In the genomic region with DNA sequence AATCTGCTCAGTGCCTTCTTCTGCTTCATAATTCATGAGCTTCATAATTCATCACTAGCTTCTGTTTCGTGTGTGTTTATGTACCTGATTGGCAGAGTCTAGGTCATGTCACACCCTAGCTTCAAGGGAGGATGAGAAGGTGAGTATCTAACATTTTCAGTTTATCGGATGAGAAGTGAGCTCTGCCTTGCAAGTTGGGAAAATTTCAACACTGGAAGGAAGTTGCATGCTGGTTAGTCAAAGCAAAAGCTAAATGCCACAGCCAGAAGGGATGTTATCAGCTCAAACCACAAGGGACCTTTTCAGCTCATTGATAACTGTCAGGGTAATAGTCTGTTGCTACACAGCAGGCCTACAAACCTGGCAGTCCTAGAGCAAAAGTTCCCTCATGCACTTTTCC, we compare ENCODE assay signal across 11 cellular contexts. TPM values are rescaled to one million over a fixed set of nuclear protein-coding genes. Genes with fewer than 3 reads are reported as not detected.
DNase-seq lines count a peak whose midpoint lies in the region; ATAC-seq and TF ChIP-seq lines count a peak whose summit lies in the region.
"Had no signal": no experiment of that assay in that cellular context is flagged by ENCODE, and none has a peak within 500 bp of the region (broad histone marks: within the 10 kb centered on the region; RNA-seq: fewer than 3 reads in every experiment).

No MANE protein-coding gene starts in this region.

- no peaks in the 10 kb centered on the region for H3K9me1 ChIP-seq in IMR-90 (ENCODE audit: insufficient read depth, low read length)

- CTCF ChIA-PET in IMR-90 (lab: Yijun Ruan, JAX), result interaction anchor here (0.7 to 1.1 kb wide), 3 partner anchors 11 to 69 kb away, joined by 3 to 4 read pairs (median 3); no protein-coding TSS in a partner anchor

- peaks cover 6% of the 10 kb centered on the region for H3K4me1 ChIP-seq in IMR-90 (ENCODE audit: control insufficient read depth, insufficient read depth, low read length)
- H3K4me1 ChIP-seq: suprapubic skin had no signal

- BruUV-seq in IMR-90 (replicated peaks; lab: Mats Ljungman, UMichigan), result no TSS peak

- no peaks in the 10 kb centered on the region for H3K27me3 Mint-ChIP-seq in activated T-helper 17 cell treated with anti-CD3 and anti-CD28 coated beads, Interleukin-2, amount 50 U/mL, for 72 hours
- H3K27me3 Mint-ChIP-seq in natural killer cell treated with Interleukin-12 subunit alpha and Interleukin-12 subunit beta and Interleukin-15 and Interleukin-18, amount 100 ng/mL, for 72 hours, result no peaks in the 10 kb centered on the region

- no peak for TF ChIP-seq RAD21 in IMR-90 (IDR thresholded peaks at IDR 0.05; ENCODE audit: low read length)

- H2BK120ac ChIP-seq in IMR-90 (ENCODE audit: low read depth, low read length), result peak overlapping the region; percentile 13; the same call in 1 of the 2 replicates

- no peak overlapping the region for H3K4me2 ChIP-seq in IMR-90 (ENCODE audit: low read depth, low read length)

- H4K5ac ChIP-seq in IMR-90 (ENCODE audit: low read depth, low read length), result no peak overlapping the region

- no peaks in the 10 kb centered on the region for H4K20me1 ChIP-seq in IMR-90 (ENCODE audit: insufficient read depth, low read length)

- H3K27me3 ChIP-seq in IMR-90 (ENCODE audit: control insufficient read depth, insufficient read depth, low read length), result no peaks in the 10 kb centered on the region
- H3K27me3 ChIP-seq: suprapubic skin had no signal

- no peaks in the 10 kb centered on the region for H3K36me3 Mint-ChIP-seq in activated T-helper 17 cell treated with anti-CD3 and anti-CD28 coated beads, Interleukin-2, amount 50 U/mL, for 72 hours (ENCODE audit: low read depth)
- no peaks in the 10 kb centered on the region for H3K36me3 Mint-ChIP-seq in natural killer cell treated with Interleukin-12 subunit alpha and Interleukin-12 subunit beta and Interleukin-15 and Interleukin-18, amount 100 ng/mL, for 72 hours

- H2AK9ac ChIP-seq in IMR-90 (replicated peaks; ENCODE audit: low read depth, low read length, poor library complexity), result no peak overlapping the region

- H3K4ac ChIP-seq in IMR-90 (ENCODE audit: low read depth, low read length), result no peak overlapping the region

- no peak overlapping the region for H4K8ac ChIP-seq in IMR-90 (ENCODE audit: low read depth in 2 of 2, low read length in 2 of 2)

- H3K27ac Mint-ChIP-seq in activated T-helper 17 cell treated with anti-CD3 and anti-CD28 coated beads, Interleukin-2, amount 50 U/mL, for 72 hours, result no peak overlapping the region
- H3K27ac Mint-ChIP-seq in natural killer cell treated with Interleukin-12 subunit alpha and Interleukin-12 subunit beta and Interleukin-15 and Interleukin-18, amount 100 ng/mL, for 72 hours, result peak overlapping the region; percentile 75 to 92

- H3K27ac ChIP-seq in IMR-90 (ENCODE audit: insufficient read depth, low read length), result no peak overlapping the region
- H3K27ac ChIP-seq: suprapubic skin had no signal

- H3K23ac ChIP-seq in IMR-90 (ENCODE audit: low read depth, low read length), result no peak overlapping the region

- no peaks in the 10 kb centered on the region for H3K79me1 ChIP-seq in IMR-90 (ENCODE audit: low read depth in 1 of 2, low read length in 2 of 2)

- no peaks in the 10 kb centered on the region for H3K9me3 ChIP-seq in IMR-90 (ENCODE audit: control insufficient read depth, insufficient read depth, low read length)
- H3K9me3 ChIP-seq: suprapubic skin had no signal

- WGBS in IMR-90 (ENCODE audit: extremely low coverage in 2 of 2, insufficient read length in 1 of 2), 2 experiments, result 67% methylated on average over 1 of the region's 2 CpGs; no CpG with 5 or more reads in 1 of the 2 experiments

- peak; percentile 76 for DNase-seq in IMR-90
- peak; percentile 77 for DNase-seq in natural killer cell treated with Interleukin-12 subunit alpha and Interleukin-12 subunit beta and Interleukin-15 and Interleukin-18, amount 100 ng/mL, for 72 hours (ENCODE audit: low spot score)
- no peak for DNase-seq in anterior cingulate cortex (lab: John Stamatoyannopoulos, UW)
- no peak for DNase-seq in DMS153 (lab: John Stamatoyannopoulos, UW)
- DNase-seq: amygdala had no signal

- no peak overlapping the region for H3K56ac ChIP-seq in IMR-90 (ENCODE audit: extremely low read depth, insufficient read depth, low read length)

- H2BK15ac ChIP-seq in IMR-90 (ENCODE audit: low read depth, low read length), result no peak overlapping the region

- peak; percentile 78 for ATAC-seq in GM18907 (IDR thresholded peaks at IDR 0.05; ENCODE audit: unreplicated experiment)
- ATAC-seq in IMR-90 (ENCODE audit: low read depth), result peak; percentile 54
- peak; percentile 54 for ATAC-seq in activated T-helper 17 cell treated with anti-CD3 and anti-CD28 coated beads, Interleukin-2, amount 50 U/mL, for 72 hours (replicated peaks)
- peak; percentile 85 to 92 for ATAC-seq in natural killer cell treated with Interleukin-12 subunit alpha and Interleukin-12 subunit beta and Interleukin-15 and Interleukin-18, amount 100 ng/mL, for 72 hours
- ATAC-seq in HG03045 (IDR thresholded peaks at IDR 0.05; ENCODE audit: unreplicated experiment), result no peak
- ATAC-seq in GM19463 (IDR thresholded peaks at IDR 0.05; ENCODE audit: unreplicated experiment), result no peak

- no peaks in the 10 kb centered on the region for H3K9me3 Mint-ChIP-seq in activated T-helper 17 cell treated with anti-CD3 and anti-CD28 coated beads, Interleukin-2, amount 50 U/mL, for 72 hours
- H3K9me3 Mint-ChIP-seq in natural killer cell treated with Interleukin-12 subunit alpha and Interleukin-12 subunit beta and Interleukin-15 and Interleukin-18, amount 100 ng/mL, for 72 hours, result no peaks in the 10 kb centered on the region

- no peak overlapping the region for H4K91ac ChIP-seq in IMR-90 (ENCODE audit: insufficient read depth, low read depth, low read length)

- intact Hi-C loops in IMR-90 (cut with micrococcal nuclease), result no loop called here

- peak overlapping the region; percentile 53 for H3K4me3 Mint-ChIP-seq in activated T-helper 17 cell treated with anti-CD3 and anti-CD28 coated beads, Interleukin-2, amount 50 U/mL, for 72 hours
- H3K4me3 Mint-ChIP-seq in natural killer cell treated with Interleukin-12 subunit alpha and Interleukin-12 subunit beta and Interleukin-15 and Interleukin-18, amount 100 ng/mL, for 72 hours, result peak overlapping the region; percentile 55

- POLR2A ChIA-PET in IMR-90 (lab: Charles Lee; ENCODE audit: unreplicated experiment), result no interaction called here

- H3K36me3 ChIP-seq in IMR-90 (ENCODE audit: control insufficient read depth, insufficient read depth, low read length), result no peaks in the 10 kb centered on the region
- H3K36me3 ChIP-seq: suprapubic skin had no signal

- no peak overlapping the region for H2BK20ac ChIP-seq in IMR-90 (ENCODE audit: low read depth, low read length)

- dilution Hi-C loops in IMR-90 (cut with HindIII; ENCODE audit: low sequenced_read_pairs, unreplicated experiment), result no loop called here

- H2BK5ac ChIP-seq in IMR-90 (ENCODE audit: low read depth, low read length, poor library complexity, severe bottlenecking), result peak overlapping the region; percentile 3

- no peak overlapping the region for H2AFZ ChIP-seq in IMR-90 (replicated peaks; ENCODE audit: low read length, poor library complexity)

- TF ChIP-seq POLR2A in IMR-90 (IDR thresholded peaks at IDR 0.05; ENCODE audit: low read depth, low read length), result no peak

- no peak overlapping the region for H3K9ac ChIP-seq in IMR-90 (ENCODE audit: low read depth, low read length)

- no peak for TF ChIP-seq CTCF in IMR-90 (conservative IDR thresholded peaks at IDR 0.05; ENCODE audit: low read depth, low read length)

- peaks cover 6% of the 10 kb centered on the region for H3K4me1 Mint-ChIP-seq in activated T-helper 17 cell treated with anti-CD3 and anti-CD28 coated beads, Interleukin-2, amount 50 U/mL, for 72 hours
- peaks cover 25 to 37% of the 10 kb centered on the region in 2 donors for H3K4me1 Mint-ChIP-seq in natural killer cell treated with Interleukin-12 subunit alpha and Interleukin-12 subunit beta and Interleukin-15 and Interleukin-18, amount 100 ng/mL, for 72 hours (ENCODE audit: low read depth in 2 of 2)

- no peak overlapping the region; the same call in 1 of the 2 replicates for H3K14ac ChIP-seq in IMR-90 (replicated peaks; ENCODE audit: low read depth, low read length)

- H2AK5ac ChIP-seq in IMR-90 (ENCODE audit: low read depth, low read length), result no peak overlapping the region

- in situ Hi-C loops in IMR-90 (cut with MboI; ENCODE audit: low sequenced_read_pairs), result no loop called here

- no peak overlapping the region for H3K4me3 ChIP-seq in IMR-90 (ENCODE audit: insufficient read depth, low read depth, low read length)
- H3K4me3 ChIP-seq: lung, suprapubic skin had no signal

- H3K18ac ChIP-seq in IMR-90 (ENCODE audit: low read depth, low read length), result no peak overlapping the region; the same call in 1 of the 2 replicates

TF ChIP-seq in IMR-90, 13 proteins besides CTCF, POLR2A, EP300 and RAD21:
- TF ChIP-seq MAFK (IDR thresholded peaks at IDR 0.05; ENCODE audit: low read depth, low read length), result no peak
- TF ChIP-seq, protein P1, sequence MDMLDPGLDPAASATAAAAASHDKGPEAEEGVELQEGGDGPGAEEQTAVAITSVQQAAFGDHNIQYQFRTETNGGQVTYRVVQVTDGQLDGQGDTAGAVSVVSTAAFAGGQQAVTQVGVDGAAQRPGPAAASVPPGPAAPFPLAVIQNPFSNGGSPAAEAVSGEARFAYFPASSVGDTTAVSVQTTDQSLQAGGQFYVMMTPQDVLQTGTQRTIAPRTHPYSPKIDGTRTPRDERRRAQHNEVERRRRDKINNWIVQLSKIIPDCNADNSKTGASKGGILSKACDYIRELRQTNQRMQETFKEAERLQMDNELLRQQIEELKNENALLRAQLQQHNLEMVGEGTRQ (IDR thresholded peaks at IDR 0.05; ENCODE audit: low read depth, low read length), result no peak
- peak; percentile 26; the same call in 1 of the 2 replicates for TF ChIP-seq CEBPB (IDR thresholded peaks at IDR 0.05; ENCODE audit: low read depth, low read length)
- no peak for TF ChIP-seq RFX5 (IDR thresholded peaks at IDR 0.05; ENCODE audit: low read depth, low read length)
- no peak for TF ChIP-seq FOS (IDR thresholded peaks at IDR 0.05; ENCODE audit: low read depth, low read length)
- no peak for TF ChIP-seq SMC3 (IDR thresholded peaks at IDR 0.05; ENCODE audit: low read depth, low read length)
- no peak for TF ChIP-seq MXI1 (IDR thresholded peaks at IDR 0.05; ENCODE audit: borderline replicate concordance, low read depth, low read length)
- no peak for TF ChIP-seq RCOR1 (IDR thresholded peaks at IDR 0.05; ENCODE audit: insufficient replicate concordance, low read length)

RNA-seq across cellular contexts. Expression of a gene that starts 7.3 kb away (rescaled TPM):
- total RNA-seq in IMR-90 (2012; rRNA removed), result 1.1 and 1.3 TPM in 2 replicates
- polyA plus RNA-seq in IMR-90 (2012; rRNA removed), result 0.63 and 0.79 TPM in 2 replicates
- 0.62 and 0.92 TPM in 2 replicates for polyA plus RNA-seq in IMR-90 (2012; cell fraction: cytosol; rRNA removed)
- 0.30 and 0.40 TPM in 2 replicates for polyA plus RNA-seq in IMR-90 (2012; cell fraction: nucleus; rRNA removed; ENCODE audit: low replicate concordance)
- 10 to 100 TPM; 33.6 to 36.1 TPM for total RNA-seq in activated T-helper 17 cell treated with anti-CD3 and anti-CD28 coated beads, Interleukin-2, amount 50 U/mL, for 72 hours
- 100 to 1,000 TPM; 111 to 321 TPM for total RNA-seq in natural killer cell treated with Interleukin-12 subunit alpha and Interleukin-12 subunit beta and Interleukin-15 and Interleukin-18, amount 100 ng/mL, for 72 hours

Comparison
In these comparisons a context has a peak if more than half of its experiments do, and no peak if none do; other contexts are left out.
1. ATAC-seq: peak in GM18907 (single experiment), IMR-90 (single experiment), activated T-helper 17 cell treated with anti-CD3 and anti-CD28 coated beads, Interleukin-2, amount 50 U/mL, for 72 hours (single experiment) and natural killer cell treated with Interleukin-12 subunit alpha and Interleukin-12 subunit beta and Interleukin-15 and Interleukin-18, amount 100 ng/mL, for 72 hours (2 of 2); none in HG03045 (single experiment) and GM19463 (single experiment).
2. DNase-seq: peak in IMR-90 (single experiment) and natural killer cell treated with Interleukin-12 subunit alpha and Interleukin-12 subunit beta and Interleukin-15 and Interleukin-18, amount 100 ng/mL, for 72 hours (single experiment); none in anterior cingulate cortex (0 of 58) and DMS153 (single experiment).
3. RNA of a gene that starts 7.3 kb away (total RNA-seq): 111 to 321 TPM in natural killer cell treated with Interleukin-12 subunit alpha and Interleukin-12 subunit beta and Interleukin-15 and Interleukin-18, amount 100 ng/mL, for 72 hours and 33.6 to 36.1 TPM in activated T-helper 17 cell treated with anti-CD3 and anti-CD28 coated beads, Interleukin-2, amount 50 U/mL, for 72 hours; 1.1 to 1.3 TPM in IMR-90; every median in the first group is over 10 times any median in the second.